ENCODE assay signal across 7 cellular contexts in genomic region chr22:25448435-25449051, GRCh38.
DNase-seq lines count a peak whose midpoint lies in the region; ATAC-seq, FAIRE-seq and TF ChIP-seq lines count a peak whose summit lies in the region.

No MANE protein-coding gene starts in this region.

- peak overlapping the region; percentile 89 for H3K4me3 ChIP-seq in HFF-Myc (replicated peaks; ENCODE audit: low read depth, low read length)

- ATAC-seq in esophagus mucosa (peak; percentile 28), naive B cell (ENCODE audit: low read depth in 2 of 2) (peak; percentile 43 to 52), GM18520 (IDR thresholded peaks at IDR 0.05; ENCODE audit: unreplicated experiment) (no peak)

- no peak for FAIRE-seq in RCC 7860 (lab: Jason Lieb, UNC)

- H3K36me3 Mint-ChIP-seq in naive B cell: peaks cover 0 to 2% of the 10 kb centered on the region in 2 donors

- CTCF ChIA-PET in GM10248 (lab: Yijun Ruan, JAX): interaction anchor here (0.8 to 2.5 kb wide), 15 partner anchors 11 to 343 kb away, joined by 3 to 12 read pairs (median 4); no protein-coding TSS in a partner anchor

- peak; percentile 36 for DNase-seq in GM10248 (ENCODE audit: extremely low spot score)
- no peak for DNase-seq in HFF-Myc (ENCODE audit: extremely low read depth, low read depth)
- DNase-seq in T-helper 9 cell: peak; percentile 3
- no peak for DNase-seq in naive B cell
- no peak for DNase-seq in RCC 7860 (ENCODE audit: low spot score)

- no peaks in the 10 kb centered on the region for H3K27me3 Mint-ChIP-seq in naive B cell

- peak overlapping the region; percentile 82 to 99 (median 95) for H3K4me3 Mint-ChIP-seq in naive B cell

- POLR2A ChIA-PET in GM10248 (lab: Yijun Ruan, JAX): no interaction called here

- H3K4me1 Mint-ChIP-seq in naive B cell: peaks cover 26 to 56% (median 40%) of the 10 kb centered on the region in 3 donors

- H3K27ac Mint-ChIP-seq in naive B cell: peak overlapping the region; percentile 78 to 94 (median 84)

- TF ChIP-seq CTCF in GM10248 (IDR thresholded peaks at IDR 0.05; ENCODE audit: control extremely low read depth, extremely low read depth, low read depth, missing control alignments) (no peak), HFF-Myc (IDR thresholded peaks at IDR 0.05; ENCODE audit: low read depth, low read length, missing control alignments) (no peak)

- H3K9me3 Mint-ChIP-seq in naive B cell: no peaks in the 10 kb centered on the region

Comparison
In these comparisons a context has a peak if more than half of its experiments do, and no peak if none do; other contexts are left out.
1. DNase-seq: peak in GM10248 (single experiment) and T-helper 9 cell (single experiment); none in HFF-Myc (single experiment), naive B cell (single experiment) and RCC 7860 (single experiment).